In genomic region chr9:35618854-35619799, GRCh38 we compare ENCODE assay signal across 1 cellular context.
TF ChIP-seq lines count a peak whose summit lies in the region.

No MANE protein-coding gene starts in this region.

TF ChIP-seq in H1, 55 proteins besides CTCF, POLR2A, EP300 and RAD21:
- no peak for TF ChIP-seq SP1 (IDR thresholded peaks at IDR 0.05; ENCODE audit: low read depth, low read length)
- no peak for TF ChIP-seq PHF8 (conservative IDR thresholded peaks at IDR 0.05; ENCODE audit: low read depth, low read length)
